29 cellular contexts compared by ENCODE assay signal in the genomic region with DNA sequence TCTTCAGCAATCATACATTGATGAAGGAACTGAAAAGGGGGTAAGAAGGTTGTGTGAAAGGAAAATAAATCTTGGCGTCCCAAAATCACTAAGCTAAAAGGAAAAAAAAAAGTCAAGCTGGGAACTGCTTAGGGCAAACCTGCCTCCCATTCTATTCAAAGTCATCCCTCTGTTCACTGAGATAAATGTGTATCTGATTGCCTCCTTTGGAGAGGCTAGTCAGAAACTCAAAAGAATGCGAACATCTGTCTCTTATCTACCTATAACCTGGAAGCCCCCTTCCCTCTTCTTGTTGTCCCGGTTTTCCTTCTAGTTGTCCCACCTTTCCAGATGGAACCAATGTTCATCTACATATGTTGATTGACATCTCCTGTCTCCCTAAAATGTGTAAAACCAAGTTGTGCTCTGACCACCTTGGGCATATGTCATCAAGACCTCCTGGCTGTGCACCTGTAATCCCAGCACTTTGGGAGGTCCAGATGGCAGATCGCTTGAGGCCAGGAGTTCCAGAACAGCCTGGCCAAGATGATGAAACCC.
"Had no signal": no experiment of that assay in that cellular context is flagged by ENCODE, and none has a peak within 500 bp of the region (broad histone marks: within the 10 kb centered on the region; RNA-seq: fewer than 3 reads in every experiment).

No MANE protein-coding gene starts in this region.

- H3K27ac Mint-ChIP-seq: activated naive CD4-positive, alpha-beta T cell treated with anti-CD3 and anti-CD28 coated beads, Interleukin-2, amount 50 U/mL, for 24 hours; mesothelial cell of epicardium; stimulated activated naive CD8-positive, alpha-beta T cell treated with anti-CD3 and anti-CD28 coated beads, Interleukin-15, Interleukin-2, amounts not matched to agents 100 ng/mL and 50 ng/mL, for 24 hours; T-helper 2 cell treated with Interferon-gamma antibody and Interleukin-4, amounts not matched to agents 5 μg/mL and 100 μg/mL, for 36 hours had no signal

- H3K36me3 Mint-ChIP-seq: mesothelial cell of epicardium had no signal

- H3K4me3 ChIP-seq: cardiac muscle cell, colonic mucosa, gastrocnemius medialis, ovary, skin epidermis, thoracic aorta had no signal

- ATAC-seq: gastrocnemius medialis, left cardiac atrium, left ventricle myocardium superior, sciatic nerve, T-cell had no signal

- H3K4me1 Mint-ChIP-seq: mesothelial cell of epicardium had no signal

- H3K9me3 Mint-ChIP-seq: activated naive CD4-positive, alpha-beta T cell treated with anti-CD3 and anti-CD28 coated beads, Interleukin-2, amount 50 U/mL, for 24 hours; mesothelial cell of epicardium; naive B cell; stimulated activated naive CD8-positive, alpha-beta T cell treated with anti-CD3 and anti-CD28 coated beads, Interleukin-15, Interleukin-2, amounts not matched to agents 100 ng/mL and 50 ng/mL, for 24 hours; T-cell; T-helper 2 cell treated with Interferon-gamma antibody and Interleukin-4, amounts not matched to agents 5 μg/mL and 100 μg/mL, for 36 hours had no signal

- H3K27me3 ChIP-seq: cardiac muscle cell, colonic mucosa, gastrocnemius medialis, ovary had no signal

- H3K4me1 ChIP-seq: colonic mucosa, gastrocnemius medialis had no signal

- DNase-seq: activated CD4-positive, alpha-beta T cell treated with anti-CD3 and anti-CD28 coated beads for 48 hours; activated CD4-positive, alpha-beta T cell treated with anti-CD3 and anti-CD28 coated beads, Interleukin-2, amount 50 U/mL, for 48 hours; activated CD4-positive, CD25-positive, alpha-beta regulatory T cell; activated CD8-positive, alpha-beta memory T cell treated with anti-CD3 and anti-CD28 coated beads, Interleukin-2, amount 50 U/mL, for 4 hours; activated gamma-delta T cell treated with Interleukin-2 at 50 U/mL for 16 hours; activated T-cell treated with anti-CD3 and anti-CD28 coated beads, Interleukin-2, amount 50 U/mL, for 1 hour; cerebellar nuclear complex; colonic mucosa; effector CD8-positive, alpha-beta T cell; erythroblast; gastrocnemius medialis; glutamatergic neuron; left cardiac atrium; left ventricle myocardium superior; naive B cell; ovary; stimulated activated CD4-positive, alpha-beta T cell treated with anti-CD3 and anti-CD28 coated beads, Interleukin-12 subunit alpha, Interleukin-12 subunit beta, amount 100 ng/mL, for 4 hours; stimulated activated CD4-positive, alpha-beta T cell treated with anti-CD3 and anti-CD28 coated beads, Interleukin-4, amount 100 ng/mL, for 1 hour; T-cell; trophoblast cell had no signal

- H3K9me3 ChIP-seq: colonic mucosa, gastrocnemius medialis, ovary, thoracic aorta had no signal

- H3K27ac ChIP-seq: cardiac muscle cell, colonic mucosa, gastrocnemius medialis, skin epidermis, thoracic aorta had no signal

- H3K36me3 ChIP-seq: cardiac muscle cell, colonic mucosa, gastrocnemius medialis, ovary, thoracic aorta had no signal

- H3K4me3 Mint-ChIP-seq: activated naive CD4-positive, alpha-beta T cell treated with anti-CD3 and anti-CD28 coated beads, Interleukin-2, amount 50 U/mL, for 24 hours; mesothelial cell of epicardium; stimulated activated naive CD8-positive, alpha-beta T cell treated with anti-CD3 and anti-CD28 coated beads, Interleukin-15, Interleukin-2, amounts not matched to agents 100 ng/mL and 50 ng/mL, for 24 hours; T-cell; T-helper 2 cell treated with Interferon-gamma antibody and Interleukin-4, amounts not matched to agents 5 μg/mL and 100 μg/mL, for 36 hours had no signal

- H3K27me3 Mint-ChIP-seq: activated naive CD4-positive, alpha-beta T cell treated with anti-CD3 and anti-CD28 coated beads, Interleukin-2, amount 50 U/mL, for 24 hours; naive B cell; progenitor cell of endocrine pancreas; stimulated activated naive CD8-positive, alpha-beta T cell treated with anti-CD3 and anti-CD28 coated beads, Interleukin-15, Interleukin-2, amounts not matched to agents 100 ng/mL and 50 ng/mL, for 24 hours; T-cell had no signal
